Comparison of ENCODE assay signal across 18 cellular contexts in the genomic region with DNA sequence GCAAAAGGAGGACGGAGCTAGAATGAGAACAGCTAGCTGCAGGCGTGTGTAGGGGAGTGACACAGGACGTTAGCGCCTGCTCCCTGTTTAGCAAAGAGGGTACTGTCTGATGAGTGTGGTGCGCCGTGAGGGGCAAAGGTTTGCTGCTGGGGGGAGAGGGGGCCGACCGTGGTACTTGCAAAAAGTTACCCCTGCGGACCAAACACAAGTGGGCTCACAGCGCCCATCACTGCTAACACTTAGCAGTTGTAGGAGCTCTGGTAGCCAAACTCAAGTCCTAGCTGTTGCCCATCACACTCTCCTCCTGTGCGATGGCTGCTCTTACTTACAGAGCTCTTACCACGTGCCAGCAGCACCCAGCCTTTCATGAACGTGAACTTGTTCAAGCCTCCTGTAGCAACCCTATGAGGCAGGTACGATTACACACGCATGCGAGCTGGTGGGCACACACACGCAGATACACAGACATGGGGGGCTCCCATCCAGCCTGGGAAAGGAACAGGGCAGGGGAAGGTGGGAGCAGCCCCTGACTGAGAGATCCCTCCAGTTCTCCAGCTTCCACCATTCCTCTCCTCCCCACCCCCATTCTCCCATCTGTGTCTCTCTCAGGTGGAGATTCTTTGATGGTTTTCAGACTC. TPM values are rescaled to one million over a fixed set of nuclear protein-coding genes. Genes with fewer than 3 reads are reported as not detected.
"Had no signal": no experiment of that assay in that cellular context is flagged by ENCODE, and none has a peak within 500 bp of the region (broad histone marks: within the 10 kb centered on the region; RNA-seq: fewer than 3 reads in every experiment).

No MANE protein-coding gene starts in this region.

- H3K4me1 ChIP-seq: heart right ventricle, suprapubic skin, tibial nerve had no signal

- H3K36me3 ChIP-seq: cardiac muscle cell, heart right ventricle, suprapubic skin, tibial nerve had no signal

- H3K27ac ChIP-seq: cardiac muscle cell, heart right ventricle, suprapubic skin, tibial nerve had no signal

- H3K4me3 ChIP-seq: cardiac muscle cell, heart right ventricle, suprapubic skin, tibial nerve had no signal

- ATAC-seq: activated CD4-positive, CD25-positive, alpha-beta regulatory T cell treated with anti-CD3 and anti-CD28 coated beads, Interleukin-2, amount 50 U/mL, for 24 hours; heart right ventricle; left cardiac atrium; naive thymus-derived CD4-positive, alpha-beta T cell; stimulated activated effector memory CD8-positive, alpha-beta T cell treated with anti-CD3 and anti-CD28 coated beads, Interleukin-12 subunit alpha, Interleukin-12 subunit beta, amount 100 ng/mL, for 72 hours; stimulated activated naive CD8-positive, alpha-beta T cell treated with anti-CD3 and anti-CD28 coated beads, Interleukin-15, amount 100 ng/mL, for 72 hours had no signal

- FAIRE-seq: endometrium, islet of Langerhans had no signal

- H3K9me3 ChIP-seq: heart right ventricle, suprapubic skin, tibial nerve had no signal

- DNase-seq: activated CD4-positive, alpha-beta memory T cell treated with anti-CD3 and anti-CD28 coated beads, Interleukin-2, amount 10 ng/mL, durations not matched to agents 7 days and 5 days; activated CD4-positive, alpha-beta T cell treated with anti-CD3 and anti-CD28 coated beads, Interleukin-2, amount 10 ng/mL, durations not matched to agents 24 days and 14 days; activated naive CD4-positive, alpha-beta T cell treated with anti-CD3 and anti-CD28 coated beads, Interleukin-2, amount 10 ng/mL, durations not matched to agents 7 days and 5 days; activated T-cell treated with anti-CD3 and anti-CD28 coated beads for 4 hours; foreskin fibroblast; heart right ventricle; left cardiac atrium; naive thymus-derived CD4-positive, alpha-beta T cell; stimulated activated naive CD8-positive, alpha-beta T cell treated with anti-CD3 and anti-CD28 coated beads, Interleukin-15, amount 100 ng/mL, for 72 hours had no signal

RNA-seq across cellular contexts. Expression of a gene that starts 37.5 kb away (rescaled TPM):
- total RNA-seq: epithelial cell of proximal tubule; T-helper 2 cell treated with Interferon-gamma antibody and Interleukin-4, amounts not matched to agents 100 ng/mL and 5 ng/mL, for 36 hours had no signal
